In the genomic region with DNA sequence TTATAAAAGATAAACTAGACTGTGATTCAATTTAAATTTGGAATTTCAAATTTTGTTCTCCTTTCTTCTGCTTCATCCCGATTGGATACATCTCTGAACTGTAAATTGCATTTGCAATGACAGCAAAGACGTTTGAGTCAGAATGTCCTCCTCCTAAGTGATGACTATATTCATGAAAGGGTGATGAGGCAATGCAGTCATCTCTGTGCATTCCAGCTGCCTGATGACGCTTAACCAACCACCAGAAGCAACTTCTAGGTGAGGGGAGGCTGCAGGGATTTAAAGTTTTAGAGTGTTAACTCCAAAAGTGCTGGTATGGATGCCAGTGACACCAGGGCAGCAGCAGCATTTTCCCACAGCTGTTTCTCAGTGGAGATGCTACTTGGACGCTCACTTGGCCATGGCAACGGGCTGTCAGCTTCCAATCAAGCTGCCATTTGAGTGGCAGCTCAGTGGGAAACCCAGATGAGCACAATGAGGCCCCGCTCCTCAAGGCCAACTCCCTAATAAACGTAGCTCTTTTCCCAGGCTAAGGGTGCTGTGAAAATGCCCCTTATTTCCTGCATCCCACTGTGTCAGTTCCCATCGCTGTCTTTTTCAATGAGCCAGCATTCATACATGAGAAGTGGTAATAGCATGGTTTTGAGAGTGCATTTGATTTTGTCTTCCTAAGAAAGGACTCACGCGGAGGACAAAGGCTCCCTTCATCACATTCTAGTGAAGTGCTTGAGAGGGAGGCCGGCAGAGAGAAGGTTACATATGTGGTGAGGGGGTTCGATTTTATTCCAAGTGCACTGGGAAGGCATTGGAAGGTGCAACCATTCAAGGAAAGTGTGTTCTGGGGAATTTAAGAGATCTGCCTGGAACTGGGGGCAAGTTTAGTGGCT, we compare ENCODE assay signal across 13 cellular contexts. TPM values are rescaled to one million over a fixed set of nuclear protein-coding genes. Genes with fewer than 3 reads are reported as not detected.
DNase-seq lines count a peak whose midpoint lies in the region; TF ChIP-seq lines count a peak whose summit lies in the region.
"Had no signal": no experiment of that assay in that cellular context is flagged by ENCODE, and none has a peak within 500 bp of the region (broad histone marks: within the 10 kb centered on the region; RNA-seq: fewer than 3 reads in every experiment).

No MANE protein-coding gene starts in this region.

- intact Hi-C loops in dorsolateral prefrontal cortex (cut with DNase I), result no loop called here

- no peaks in the 10 kb centered on the region for H3K36me3 ChIP-seq in effector memory CD4-positive, alpha-beta T cell (ENCODE audit: control insufficient read depth, insufficient read depth, low read length)
- H3K36me3 ChIP-seq: MG63 had no signal

- DNase-seq in EH (ENCODE audit: low read depth) (peak; percentile 48), M059J (ENCODE audit: low read depth) (peak; percentile 46), dorsolateral prefrontal cortex (no peak), mesenteric fat pad (ENCODE audit: low spot score) (peak; percentile 33), GM19240 (ENCODE audit: insufficient read length, low spot score) (no peak), progenitor cell of endocrine pancreas (ENCODE audit: low spot score, unreplicated experiment) (no peak)
- DNase-seq in effector memory CD4-positive, alpha-beta T cell, result no peak
- DNase-seq in activated naive CD8-positive, alpha-beta T cell treated with anti-CD3 and anti-CD28 coated beads for 36 hours, result no peak
- DNase-seq: activated CD4-positive, alpha-beta T cell treated with anti-CD3 and anti-CD28 coated beads, Interleukin-2, amount 10 ng/mL, durations not matched to agents 7 days and 5 days; activated naive CD4-positive, alpha-beta T cell treated with anti-CD3 and anti-CD28 coated beads, Interleukin-2, amount 50 U/mL, for 16 hours; H7; MG63; NCI-H774 had no signal

- H3K4me3 ChIP-seq in dorsolateral prefrontal cortex, result peak overlapping the region in 6 of 59 donors; percentile 2 to 40 (median 11)
- no peak overlapping the region for H3K4me3 ChIP-seq in effector memory CD4-positive, alpha-beta T cell (ENCODE audit: insufficient read depth, low read depth, low read length, poor library complexity, severe bottlenecking)
- H3K4me3 ChIP-seq: MG63 had no signal

- H3K9me3 ChIP-seq in effector memory CD4-positive, alpha-beta T cell (ENCODE audit: control insufficient read depth, low read length), result no peaks in the 10 kb centered on the region
- H3K9me3 ChIP-seq: MG63 had no signal

- no peaks in the 10 kb centered on the region for H3K4me1 ChIP-seq in effector memory CD4-positive, alpha-beta T cell (ENCODE audit: control insufficient read depth, insufficient read depth, low read length, poor library complexity, severe bottlenecking)

- no peak overlapping the region for H3K4me3 Mint-ChIP-seq in activated naive CD8-positive, alpha-beta T cell treated with anti-CD3 and anti-CD28 coated beads for 36 hours
- no peak overlapping the region for H3K4me3 Mint-ChIP-seq in progenitor cell of endocrine pancreas (ENCODE audit: low read depth)
- H3K4me3 Mint-ChIP-seq: activated CD4-positive, alpha-beta T cell treated with anti-CD3 and anti-CD28 coated beads, Interleukin-2, amount 10 ng/mL, durations not matched to agents 7 days and 5 days had no signal

- TF ChIP-seq CTCF in dorsolateral prefrontal cortex (IDR thresholded peaks at IDR 0.05 in 54 of 56, conservative IDR thresholded peaks at IDR 0.05 in 2 of 56; ENCODE audit: low read depth in 1 of 56, partially characterized antibody in 56 of 56), result no peak
- no peak for TF ChIP-seq CTCF in progenitor cell of endocrine pancreas (IDR thresholded peaks at IDR 0.05; ENCODE audit: unreplicated experiment)

- H3K36me3 Mint-ChIP-seq in activated naive CD8-positive, alpha-beta T cell treated with anti-CD3 and anti-CD28 coated beads for 36 hours, result no peaks in the 10 kb centered on the region
- H3K36me3 Mint-ChIP-seq in progenitor cell of endocrine pancreas (ENCODE audit: insufficient read depth), result no peaks in the 10 kb centered on the region

- H3K27me3 Mint-ChIP-seq in activated naive CD8-positive, alpha-beta T cell treated with anti-CD3 and anti-CD28 coated beads for 36 hours, result no peaks in the 10 kb centered on the region
- H3K27me3 Mint-ChIP-seq in progenitor cell of endocrine pancreas, result peaks cover 5% of the 10 kb centered on the region

- H3K9me3 Mint-ChIP-seq in activated naive CD8-positive, alpha-beta T cell treated with anti-CD3 and anti-CD28 coated beads for 36 hours, result no peaks in the 10 kb centered on the region
- no peaks in the 10 kb centered on the region for H3K9me3 Mint-ChIP-seq in progenitor cell of endocrine pancreas (ENCODE audit: low read depth)
- H3K9me3 Mint-ChIP-seq: activated CD4-positive, alpha-beta T cell treated with anti-CD3 and anti-CD28 coated beads, Interleukin-2, amount 10 ng/mL, durations not matched to agents 7 days and 5 days had no signal

- H3K27ac ChIP-seq in dorsolateral prefrontal cortex, result peak overlapping the region in 33 of 59 donors; percentile 1 to 82 (median 57)
- H3K27ac ChIP-seq in effector memory CD4-positive, alpha-beta T cell (ENCODE audit: insufficient read depth, low read length, poor library complexity, severe bottlenecking), result no peak overlapping the region

- no peak overlapping the region for H3K27ac Mint-ChIP-seq in activated naive CD8-positive, alpha-beta T cell treated with anti-CD3 and anti-CD28 coated beads for 36 hours
- H3K27ac Mint-ChIP-seq in progenitor cell of endocrine pancreas, result no peak overlapping the region
- H3K27ac Mint-ChIP-seq: activated CD4-positive, alpha-beta T cell treated with anti-CD3 and anti-CD28 coated beads, Interleukin-2, amount 10 ng/mL, durations not matched to agents 7 days and 5 days had no signal

- H3K27me3 ChIP-seq in dorsolateral prefrontal cortex, result no peaks in the 10 kb centered on the region
- H3K27me3 ChIP-seq in effector memory CD4-positive, alpha-beta T cell (replicated peaks; ENCODE audit: control insufficient read depth, insufficient read depth, low read length, poor library complexity, severe bottlenecking), result no peaks in the 10 kb centered on the region

- H3K4me1 Mint-ChIP-seq in activated naive CD8-positive, alpha-beta T cell treated with anti-CD3 and anti-CD28 coated beads for 36 hours, result no peaks in the 10 kb centered on the region
- no peaks in the 10 kb centered on the region for H3K4me1 Mint-ChIP-seq in progenitor cell of endocrine pancreas (ENCODE audit: low read depth)

RNA-seq across cellular contexts. Expression of a gene that starts 45.2 kb away (rescaled TPM):
- not detected in 2 replicates for total RNA-seq in M059J (2014; rRNA removed; shearing (Covaris generic))
- total RNA-seq in dorsolateral prefrontal cortex (100 to 1,000 TPM in 86 of 120 experiments, 10 to 100 TPM in 34; 44.5 to 389 (median 125) TPM), mesenteric fat pad (0.03 TPM), progenitor cell of endocrine pancreas (0.05 and 0.07 TPM in 2 replicates)
- total RNA-seq in activated naive CD8-positive, alpha-beta T cell treated with anti-CD3 and anti-CD28 coated beads for 36 hours, result not detected
- total RNA-seq: activated CD4-positive, alpha-beta T cell treated with anti-CD3 and anti-CD28 coated beads, Interleukin-2, amount 10 ng/mL, durations not matched to agents 7 days and 5 days had no signal

Comparison
In these comparisons a context has a peak if more than half of its experiments do, and no peak if none do; other contexts are left out.
1. DNase-seq: peak in EH (single experiment), M059J (single experiment) and mesenteric fat pad (single experiment); none in dorsolateral prefrontal cortex (0 of 10), effector memory CD4-positive, alpha-beta T cell (0 of 3), activated naive CD8-positive, alpha-beta T cell treated with anti-CD3 and anti-CD28 coated beads for 36 hours (single experiment), GM19240 (single experiment) and progenitor cell of endocrine pancreas (single experiment).
2. RNA of a gene that starts 45.2 kb away (total RNA-seq): 44.5 to 389 TPM in dorsolateral prefrontal cortex; 0.05 to 0.07 TPM in progenitor cell of endocrine pancreas, 0.03 TPM in mesenteric fat pad (single experiment), not detected in M059J and not detected in activated naive CD8-positive, alpha-beta T cell treated with anti-CD3 and anti-CD28 coated beads for 36 hours; every median in the first group is over 10 times any median in the second.